In genomic region chr9:33158555-33159057, GRCh38 we compare ENCODE assay signal across 7 cellular contexts. TPM values are rescaled to one million over a fixed set of nuclear protein-coding genes. Genes with fewer than 3 reads are reported as not detected.
DNase-seq lines count a peak whose midpoint lies in the region; ATAC-seq, FAIRE-seq and TF ChIP-seq lines count a peak whose summit lies in the region.

No MANE protein-coding gene starts in this region.

- H3K27me3 ChIP-seq in OCI-LY3 (ENCODE audit: low read depth, low read length) (no peaks in the 10 kb centered on the region), foreskin keratinocyte (no peaks in the 10 kb centered on the region), stomach smooth muscle (ENCODE audit: control insufficient read depth in 1 of 2, insufficient read depth in 2 of 2, low read length in 2 of 2) (no peaks in the 10 kb centered on the region)

- H3K9me3 ChIP-seq in OCI-LY3 (ENCODE audit: insufficient read depth, low read length) (no peaks in the 10 kb centered on the region), stomach smooth muscle (ENCODE audit: control insufficient read depth in 2 of 2, low read length in 2 of 2) (no peaks in the 10 kb centered on the region)

- H3K36me3 ChIP-seq in OCI-LY3 (replicated peaks; ENCODE audit: low read depth, low read length) (peaks cover 15% of the 10 kb centered on the region), stomach smooth muscle (ENCODE audit: control insufficient read depth in 2 of 2, insufficient read depth in 2 of 2, low read length in 2 of 2) (no peaks in the 10 kb centered on the region)

- DNase-seq in foreskin keratinocyte (no peak), NCI-H2029 (lab: John Stamatoyannopoulos, UW) (no peak), D721Med (ENCODE audit: insufficient read length, low spot score) (no peak)

- H3K27ac ChIP-seq in OCI-LY3 (ENCODE audit: low read length) (peak overlapping the region; percentile 84), foreskin keratinocyte (peak overlapping the region; percentile 100), stomach smooth muscle (ENCODE audit: low read length) (peak overlapping the region; percentile 73)

- H3K4me1 ChIP-seq in OCI-LY3 (ENCODE audit: low read length) (peaks cover 95% of the 10 kb centered on the region), foreskin keratinocyte (peaks cover 64% of the 10 kb centered on the region), stomach smooth muscle (ENCODE audit: control insufficient read depth, insufficient read depth, low read length) (peaks cover 55% of the 10 kb centered on the region)

- ATAC-seq in GM21515 (IDR thresholded peaks at IDR 0.05; ENCODE audit: unreplicated experiment) (peak; percentile 2), foreskin keratinocyte (no peak), GM21367 (IDR thresholded peaks at IDR 0.05; ENCODE audit: unreplicated experiment) (no peak)

- H3K4me2 ChIP-seq in OCI-LY3 (ENCODE audit: low read length) = peak overlapping the region; percentile 90

- no peak overlapping the region for H2AFZ ChIP-seq in OCI-LY3 (ENCODE audit: low read depth, low read length)

- peaks cover 79% of the 10 kb centered on the region for H4K20me1 ChIP-seq in OCI-LY3 (ENCODE audit: insufficient read depth, low read length)

- TF ChIP-seq CTCF in OCI-LY3 (IDR thresholded peaks at IDR 0.05; ENCODE audit: low read depth, low read length) (no peak), foreskin keratinocyte (conservative IDR thresholded peaks at IDR 0.05) (no peak), D721Med (IDR thresholded peaks at IDR 0.05; ENCODE audit: insufficient read depth, missing control alignments) (no peak)

- H3K4me3 ChIP-seq in OCI-LY3 (ENCODE audit: low read length) = peak overlapping the region; percentile 95
- H3K4me3 ChIP-seq in stomach smooth muscle (ENCODE audit: low read length in 2 of 2) = peak overlapping the region in 1 of 2 donors; percentile 22

- H3K9ac ChIP-seq in OCI-LY3 (ENCODE audit: low read length) = peak overlapping the region; percentile 99
- H3K9ac ChIP-seq in stomach smooth muscle (ENCODE audit: low read length in 2 of 2) = no peak overlapping the region

- FAIRE-seq in D721Med (lab: Jason Lieb, UNC) = no peak

- peaks cover 99% of the 10 kb centered on the region for H3K79me2 ChIP-seq in OCI-LY3 (ENCODE audit: low read length)

RNA-seq across cellular contexts. Expression of gene B4GALT1, which starts 8.5 kb away (rescaled TPM):
- 61.8 and 83.6 TPM in 2 replicates for total RNA-seq in foreskin keratinocyte
- 55.4 and 62.0 TPM in 2 replicates for polyA plus RNA-seq in foreskin keratinocyte
